ENCODE assay signal across 1 cellular context in the genomic region with DNA sequence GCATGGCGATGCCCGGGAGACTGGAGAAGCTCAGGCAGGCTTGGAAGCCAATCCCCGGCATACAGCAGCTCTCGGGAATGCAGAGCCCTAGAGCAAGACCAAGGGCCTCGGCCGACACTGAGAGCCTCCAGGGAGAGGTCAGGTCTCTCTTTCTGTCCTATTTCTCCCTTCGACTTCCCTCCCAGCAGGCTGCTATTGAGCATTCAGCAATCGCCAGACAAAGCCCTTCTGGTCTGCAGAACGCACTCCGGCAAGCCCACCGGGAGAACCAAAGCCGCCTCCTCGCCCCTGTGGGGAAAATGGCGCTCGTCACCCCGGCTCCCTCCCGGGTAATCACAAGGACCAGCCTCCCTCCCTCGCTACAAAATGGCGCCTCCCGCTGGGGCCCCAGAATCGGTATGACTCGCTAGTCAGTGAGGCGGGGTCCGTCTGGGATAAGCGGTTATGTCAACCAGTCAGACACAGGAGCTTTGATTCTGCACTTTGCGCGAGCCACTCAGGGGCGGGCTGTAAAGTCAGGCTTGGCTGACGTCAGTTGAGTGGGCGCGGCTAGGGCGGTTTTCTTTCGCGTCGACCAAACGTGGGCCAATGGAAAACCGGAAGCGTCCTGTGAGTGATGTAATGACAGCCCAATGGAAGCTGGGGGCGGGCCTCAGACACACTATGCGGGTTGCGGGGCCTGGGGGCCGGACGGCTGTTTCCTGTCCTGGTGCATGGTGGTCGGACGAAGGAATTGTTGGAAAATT.
TF ChIP-seq lines count a peak whose summit lies in the region.

A gene (plus strand): TSS at position 691 of the 746 bp plus-strand sequence. CDS start 10,297 bp downstream, outside the sequence.

TF ChIP-seq in K562, 482 proteins besides CTCF, POLR2A, EP300 and RAD21 (continued from another document and continues in another):
- TF ChIP-seq, protein P1, sequence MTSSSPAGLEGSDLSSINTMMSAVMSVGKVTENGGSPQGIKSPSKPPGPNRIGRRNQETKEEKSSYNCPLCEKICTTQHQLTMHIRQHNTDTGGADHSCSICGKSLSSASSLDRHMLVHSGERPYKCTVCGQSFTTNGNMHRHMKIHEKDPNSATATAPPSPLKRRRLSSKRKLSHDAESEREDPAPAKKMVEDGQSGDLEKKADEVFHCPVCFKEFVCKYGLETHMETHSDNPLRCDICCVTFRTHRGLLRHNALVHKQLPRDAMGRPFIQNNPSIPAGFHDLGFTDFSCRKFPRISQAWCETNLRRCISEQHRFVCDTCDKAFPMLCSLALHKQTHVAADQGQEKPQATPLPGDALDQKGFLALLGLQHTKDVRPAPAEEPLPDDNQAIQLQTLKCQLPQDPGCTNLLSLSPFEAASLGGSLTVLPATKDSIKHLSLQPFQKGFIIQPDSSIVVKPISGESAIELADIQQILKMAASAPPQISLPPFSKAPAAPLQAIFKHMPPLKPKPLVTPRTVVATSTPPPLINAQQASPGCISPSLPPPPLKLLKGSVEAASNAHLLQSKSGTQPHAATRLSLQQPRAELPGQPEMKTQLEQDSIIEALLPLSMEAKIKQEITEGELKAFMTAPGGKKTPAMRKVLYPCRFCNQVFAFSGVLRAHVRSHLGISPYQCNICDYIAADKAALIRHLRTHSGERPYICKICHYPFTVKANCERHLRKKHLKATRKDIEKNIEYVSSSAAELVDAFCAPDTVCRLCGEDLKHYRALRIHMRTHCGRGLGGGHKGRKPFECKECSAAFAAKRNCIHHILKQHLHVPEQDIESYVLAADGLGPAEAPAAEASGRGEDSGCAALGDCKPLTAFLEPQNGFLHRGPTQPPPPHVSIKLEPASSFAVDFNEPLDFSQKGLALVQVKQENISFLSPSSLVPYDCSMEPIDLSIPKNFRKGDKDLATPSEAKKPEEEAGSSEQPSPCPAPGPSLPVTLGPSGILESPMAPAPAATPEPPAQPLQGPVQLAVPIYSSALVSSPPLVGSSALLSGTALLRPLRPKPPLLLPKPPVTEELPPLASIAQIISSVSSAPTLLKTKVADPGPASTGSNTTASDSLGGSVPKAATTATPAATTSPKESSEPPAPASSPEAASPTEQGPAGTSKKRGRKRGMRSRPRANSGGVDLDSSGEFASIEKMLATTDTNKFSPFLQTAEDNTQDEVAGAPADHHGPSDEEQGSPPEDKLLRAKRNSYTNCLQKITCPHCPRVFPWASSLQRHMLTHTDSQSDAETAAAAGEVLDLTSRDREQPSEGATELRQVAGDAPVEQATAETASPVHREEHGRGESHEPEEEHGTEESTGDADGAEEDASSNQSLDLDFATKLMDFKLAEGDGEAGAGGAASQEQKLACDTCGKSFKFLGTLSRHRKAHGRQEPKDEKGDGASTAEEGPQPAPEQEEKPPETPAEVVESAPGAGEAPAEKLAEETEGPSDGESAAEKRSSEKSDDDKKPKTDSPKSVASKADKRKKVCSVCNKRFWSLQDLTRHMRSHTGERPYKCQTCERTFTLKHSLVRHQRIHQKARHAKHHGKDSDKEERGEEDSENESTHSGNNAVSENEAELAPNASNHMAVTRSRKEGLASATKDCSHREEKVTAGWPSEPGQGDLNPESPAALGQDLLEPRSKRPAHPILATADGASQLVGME (CRISPR knock-in tag; IDR thresholded peaks at IDR 0.05): peak; percentile 54; the same call in 1 of the 2 replicates
- TF ChIP-seq NCOR1 (IDR thresholded peaks at IDR 0.05) (no peak; the same call in 1 of the 2 replicates), NCOA1 (IDR thresholded peaks at IDR 0.05; ENCODE audit: low read depth) (peak; percentile 70), STAT5B (CRISPR knock-in tag; IDR thresholded peaks at IDR 0.05) (no peak), PURB (CRISPR knock-in tag; IDR thresholded peaks at IDR 0.05; ENCODE audit: low read depth) (no peak), NFIC (IDR thresholded peaks at IDR 0.05) (peak; percentile 39; the same call in 1 of the 2 replicates), NFE2L1 (tag; IDR thresholded peaks at IDR 0.05; ENCODE audit: borderline replicate concordance, low read depth) (no peak), MAFG (tag; conservative IDR thresholded peaks at IDR 0.05) (no peak), KHSRP (IDR thresholded peaks at IDR 0.05) (peak; percentile 92), TBP (optimal IDR thresholded peaks at IDR 0.05; ENCODE audit: low read depth, low read length) (peak; percentile 85), FOSL1 (tag; conservative IDR thresholded peaks at IDR 0.05) (no peak; the same call in none of the 2 replicates)
- TF ChIP-seq, protein P2, sequence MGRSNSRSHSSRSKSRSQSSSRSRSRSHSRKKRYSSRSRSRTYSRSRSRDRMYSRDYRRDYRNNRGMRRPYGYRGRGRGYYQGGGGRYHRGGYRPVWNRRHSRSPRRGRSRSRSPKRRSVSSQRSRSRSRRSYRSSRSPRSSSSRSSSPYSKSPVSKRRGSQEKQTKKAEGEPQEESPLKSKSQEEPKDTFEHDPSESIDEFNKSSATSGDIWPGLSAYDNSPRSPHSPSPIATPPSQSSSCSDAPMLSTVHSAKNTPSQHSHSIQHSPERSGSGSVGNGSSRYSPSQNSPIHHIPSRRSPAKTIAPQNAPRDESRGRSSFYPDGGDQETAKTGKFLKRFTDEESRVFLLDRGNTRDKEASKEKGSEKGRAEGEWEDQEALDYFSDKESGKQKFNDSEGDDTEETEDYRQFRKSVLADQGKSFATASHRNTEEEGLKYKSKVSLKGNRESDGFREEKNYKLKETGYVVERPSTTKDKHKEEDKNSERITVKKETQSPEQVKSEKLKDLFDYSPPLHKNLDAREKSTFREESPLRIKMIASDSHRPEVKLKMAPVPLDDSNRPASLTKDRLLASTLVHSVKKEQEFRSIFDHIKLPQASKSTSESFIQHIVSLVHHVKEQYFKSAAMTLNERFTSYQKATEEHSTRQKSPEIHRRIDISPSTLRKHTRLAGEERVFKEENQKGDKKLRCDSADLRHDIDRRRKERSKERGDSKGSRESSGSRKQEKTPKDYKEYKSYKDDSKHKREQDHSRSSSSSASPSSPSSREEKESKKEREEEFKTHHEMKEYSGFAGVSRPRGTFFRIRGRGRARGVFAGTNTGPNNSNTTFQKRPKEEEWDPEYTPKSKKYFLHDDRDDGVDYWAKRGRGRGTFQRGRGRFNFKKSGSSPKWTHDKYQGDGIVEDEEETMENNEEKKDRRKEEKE (IDR thresholded peaks at IDR 0.05; ENCODE audit: borderline replicate concordance in 1 of 2, control insufficient read depth in 1 of 2, low read depth in 2 of 2, low read length in 1 of 2): no peak
- TF ChIP-seq, protein P3, sequence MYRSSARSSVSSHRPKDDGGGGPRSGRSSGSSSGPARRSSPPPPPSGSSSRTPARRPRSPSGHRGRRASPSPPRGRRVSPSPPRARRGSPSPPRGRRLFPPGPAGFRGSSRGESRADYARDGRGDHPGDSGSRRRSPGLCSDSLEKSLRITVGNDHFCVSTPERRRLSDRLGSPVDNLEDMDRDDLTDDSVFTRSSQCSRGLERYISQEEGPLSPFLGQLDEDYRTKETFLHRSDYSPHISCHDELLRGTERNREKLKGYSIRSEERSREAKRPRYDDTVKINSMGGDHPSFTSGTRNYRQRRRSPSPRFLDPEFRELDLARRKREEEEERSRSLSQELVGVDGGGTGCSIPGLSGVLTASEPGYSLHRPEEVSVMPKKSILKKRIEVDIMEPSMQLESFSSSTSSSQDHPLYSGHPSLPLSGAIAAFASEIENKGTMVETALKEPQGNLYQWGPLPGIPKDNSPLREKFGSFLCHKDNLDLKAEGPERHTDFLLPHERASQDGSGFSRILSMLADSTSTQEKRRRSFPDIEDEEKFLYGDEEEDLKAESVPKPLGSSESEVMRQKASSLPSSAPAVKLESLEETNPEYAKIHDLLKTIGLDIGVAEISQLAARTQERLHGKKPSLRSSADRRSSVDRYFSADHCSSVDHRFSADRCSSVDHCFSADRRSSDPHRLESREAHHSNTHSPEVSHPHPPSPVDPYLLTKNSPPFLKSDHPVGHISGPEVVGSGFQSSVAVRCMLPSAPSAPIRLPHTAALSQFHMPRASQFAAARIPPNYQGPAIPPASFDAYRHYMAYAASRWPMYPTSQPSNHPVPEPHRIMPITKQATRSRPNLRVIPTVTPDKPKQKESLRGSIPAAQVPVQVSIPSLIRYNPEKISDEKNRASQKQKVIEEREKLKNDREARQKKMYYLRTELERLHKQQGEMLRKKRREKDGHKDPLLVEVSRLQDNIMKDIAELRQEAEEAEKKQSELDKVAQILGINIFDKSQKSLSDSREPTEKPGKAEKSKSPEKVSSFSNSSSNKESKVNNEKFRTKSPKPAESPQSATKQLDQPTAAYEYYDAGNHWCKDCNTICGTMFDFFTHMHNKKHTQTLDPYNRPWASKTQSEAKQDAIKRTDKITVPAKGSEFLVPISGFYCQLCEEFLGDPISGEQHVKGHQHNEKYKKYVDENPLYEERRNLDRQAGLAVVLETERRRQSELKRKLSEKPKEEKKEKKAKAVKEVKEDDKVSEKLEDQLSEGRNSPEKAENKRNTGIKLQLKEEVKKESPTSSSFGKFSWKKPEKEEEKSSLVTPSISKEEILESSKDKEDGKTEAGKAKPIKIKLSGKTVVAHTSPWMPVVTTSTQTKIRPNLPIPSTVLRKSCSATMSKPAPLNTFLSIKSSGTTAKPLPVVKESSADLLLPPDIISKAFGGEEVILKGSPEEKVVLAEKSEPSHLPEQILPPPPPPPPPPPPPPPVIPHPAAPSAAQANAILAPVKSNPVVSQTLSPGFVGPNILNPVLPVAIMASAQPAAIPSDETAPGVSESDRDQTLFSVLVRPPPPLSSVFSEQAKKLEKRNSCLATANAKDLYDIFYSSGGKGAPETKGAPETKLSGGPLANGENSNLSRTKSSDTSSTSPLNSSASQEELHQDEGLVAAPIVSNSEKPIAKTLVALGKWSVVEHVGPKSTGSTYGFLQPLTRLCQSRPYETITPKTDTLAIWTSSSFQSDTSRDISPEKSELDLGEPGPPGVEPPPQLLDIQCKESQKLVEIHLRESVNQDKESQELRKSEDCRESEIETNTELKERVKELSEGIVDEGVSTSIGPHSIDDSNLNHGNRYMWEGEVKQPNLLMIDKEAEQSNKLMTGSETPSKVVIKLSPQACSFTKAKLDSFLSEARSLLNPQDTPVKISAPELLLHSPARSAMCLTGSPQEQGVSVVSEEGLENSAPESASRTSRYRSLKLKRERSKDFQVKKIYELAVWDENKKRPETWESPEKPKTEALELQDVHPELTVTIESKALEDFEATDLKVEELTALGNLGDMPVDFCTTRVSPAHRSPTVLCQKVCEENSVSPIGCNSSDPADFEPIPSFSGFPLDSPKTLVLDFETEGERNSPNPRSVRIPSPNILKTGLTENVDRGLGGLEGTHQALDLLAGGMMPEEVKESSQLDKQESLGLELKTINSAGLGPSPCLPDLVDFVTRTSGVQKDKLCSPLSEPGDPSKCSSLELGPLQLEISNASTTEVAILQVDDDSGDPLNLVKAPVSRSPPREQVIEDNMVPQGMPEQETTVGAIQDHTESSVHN (IDR thresholded peaks at IDR 0.05; ENCODE audit: borderline replicate concordance in 1 of 2, low read depth in 1 of 2): no peak
- TF ChIP-seq, protein P4, sequence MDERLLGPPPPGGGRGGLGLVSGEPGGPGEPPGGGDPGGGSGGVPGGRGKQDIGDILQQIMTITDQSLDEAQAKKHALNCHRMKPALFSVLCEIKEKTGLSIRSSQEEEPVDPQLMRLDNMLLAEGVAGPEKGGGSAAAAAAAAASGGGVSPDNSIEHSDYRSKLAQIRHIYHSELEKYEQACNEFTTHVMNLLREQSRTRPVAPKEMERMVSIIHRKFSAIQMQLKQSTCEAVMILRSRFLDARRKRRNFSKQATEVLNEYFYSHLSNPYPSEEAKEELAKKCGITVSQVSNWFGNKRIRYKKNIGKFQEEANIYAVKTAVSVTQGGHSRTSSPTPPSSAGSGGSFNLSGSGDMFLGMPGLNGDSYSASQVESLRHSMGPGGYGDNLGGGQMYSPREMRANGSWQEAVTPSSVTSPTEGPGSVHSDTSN (CRISPR knock-in tag; IDR thresholded peaks at IDR 0.05; ENCODE audit: low read depth): peak; percentile 79
- TF ChIP-seq, protein P4 (tag; conservative IDR thresholded peaks at IDR 0.05; ENCODE audit: low read depth): peak; percentile 100
- TF ChIP-seq, protein P5, sequence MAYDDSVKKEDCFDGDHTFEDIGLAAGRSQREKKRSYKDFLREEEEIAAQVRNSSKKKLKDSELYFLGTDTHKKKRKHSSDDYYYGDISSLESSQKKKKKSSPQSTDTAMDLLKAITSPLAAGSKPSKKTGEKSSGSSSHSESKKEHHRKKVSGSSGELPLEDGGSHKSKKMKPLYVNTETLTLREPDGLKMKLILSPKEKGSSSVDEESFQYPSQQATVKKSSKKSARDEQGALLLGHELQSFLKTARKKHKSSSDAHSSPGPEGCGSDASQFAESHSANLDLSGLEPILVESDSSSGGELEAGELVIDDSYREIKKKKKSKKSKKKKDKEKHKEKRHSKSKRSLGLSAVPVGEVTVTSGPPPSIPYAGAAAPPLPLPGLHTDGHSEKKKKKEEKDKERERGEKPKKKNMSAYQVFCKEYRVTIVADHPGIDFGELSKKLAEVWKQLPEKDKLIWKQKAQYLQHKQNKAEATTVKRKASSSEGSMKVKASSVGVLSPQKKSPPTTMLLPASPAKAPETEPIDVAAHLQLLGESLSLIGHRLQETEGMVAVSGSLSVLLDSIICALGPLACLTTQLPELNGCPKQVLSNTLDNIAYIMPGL (CRISPR knock-in tag; IDR thresholded peaks at IDR 0.05): no peak
- TF ChIP-seq, protein P6, sequence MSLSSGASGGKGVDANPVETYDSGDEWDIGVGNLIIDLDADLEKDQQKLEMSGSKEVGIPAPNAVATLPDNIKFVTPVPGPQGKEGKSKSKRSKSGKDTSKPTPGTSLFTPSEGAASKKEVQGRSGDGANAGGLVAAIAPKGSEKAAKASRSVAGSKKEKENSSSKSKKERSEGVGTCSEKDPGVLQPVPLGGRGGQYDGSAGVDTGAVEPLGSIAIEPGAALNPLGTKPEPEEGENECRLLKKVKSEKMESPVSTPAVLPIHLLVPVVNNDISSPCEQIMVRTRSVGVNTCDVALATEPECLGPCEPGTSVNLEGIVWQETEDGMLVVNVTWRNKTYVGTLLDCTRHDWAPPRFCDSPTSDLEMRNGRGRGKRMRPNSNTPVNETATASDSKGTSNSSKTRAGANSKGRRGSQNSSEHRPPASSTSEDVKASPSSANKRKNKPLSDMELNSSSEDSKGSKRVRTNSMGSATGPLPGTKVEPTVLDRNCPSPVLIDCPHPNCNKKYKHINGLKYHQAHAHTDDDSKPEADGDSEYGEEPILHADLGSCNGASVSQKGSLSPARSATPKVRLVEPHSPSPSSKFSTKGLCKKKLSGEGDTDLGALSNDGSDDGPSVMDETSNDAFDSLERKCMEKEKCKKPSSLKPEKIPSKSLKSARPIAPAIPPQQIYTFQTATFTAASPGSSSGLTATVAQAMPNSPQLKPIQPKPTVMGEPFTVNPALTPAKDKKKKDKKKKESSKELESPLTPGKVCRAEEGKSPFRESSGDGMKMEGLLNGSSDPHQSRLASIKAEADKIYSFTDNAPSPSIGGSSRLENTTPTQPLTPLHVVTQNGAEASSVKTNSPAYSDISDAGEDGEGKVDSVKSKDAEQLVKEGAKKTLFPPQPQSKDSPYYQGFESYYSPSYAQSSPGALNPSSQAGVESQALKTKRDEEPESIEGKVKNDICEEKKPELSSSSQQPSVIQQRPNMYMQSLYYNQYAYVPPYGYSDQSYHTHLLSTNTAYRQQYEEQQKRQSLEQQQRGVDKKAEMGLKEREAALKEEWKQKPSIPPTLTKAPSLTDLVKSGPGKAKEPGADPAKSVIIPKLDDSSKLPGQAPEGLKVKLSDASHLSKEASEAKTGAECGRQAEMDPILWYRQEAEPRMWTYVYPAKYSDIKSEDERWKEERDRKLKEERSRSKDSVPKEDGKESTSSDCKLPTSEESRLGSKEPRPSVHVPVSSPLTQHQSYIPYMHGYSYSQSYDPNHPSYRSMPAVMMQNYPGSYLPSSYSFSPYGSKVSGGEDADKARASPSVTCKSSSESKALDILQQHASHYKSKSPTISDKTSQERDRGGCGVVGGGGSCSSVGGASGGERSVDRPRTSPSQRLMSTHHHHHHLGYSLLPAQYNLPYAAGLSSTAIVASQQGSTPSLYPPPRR (CRISPR knock-in tag; IDR thresholded peaks at IDR 0.05; ENCODE audit: borderline replicate concordance): no peak
